In the genomic region with DNA sequence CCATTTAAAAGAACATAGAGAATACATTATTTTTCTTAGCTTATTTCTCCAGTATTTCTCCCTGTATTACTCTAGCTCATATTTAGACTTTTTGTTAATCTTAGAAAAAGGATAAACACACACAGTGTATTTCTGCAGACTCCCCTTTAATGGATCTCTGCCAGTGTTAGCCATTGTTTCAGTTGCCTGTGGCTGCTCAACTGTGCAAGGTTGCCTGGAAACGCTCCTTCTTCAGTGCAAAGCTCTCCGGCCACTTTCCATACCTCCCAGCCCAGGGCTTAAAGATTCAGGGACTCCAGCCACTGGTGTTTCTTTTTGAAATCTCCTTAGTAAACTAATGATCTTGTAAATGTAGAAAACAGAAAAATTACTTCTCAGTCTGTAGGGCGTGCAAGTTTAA, we compare ENCODE assay signal across 12 cellular contexts.
DNase-seq lines count a peak whose midpoint lies in the region; ATAC-seq, FAIRE-seq and TF ChIP-seq lines count a peak whose summit lies in the region.
"Had no signal": no experiment of that assay in that cellular context is flagged by ENCODE, and none has a peak within 500 bp of the region (broad histone marks: within the 10 kb centered on the region; RNA-seq: fewer than 3 reads in every experiment).

No MANE protein-coding gene starts in this region.

- no peaks in the 10 kb centered on the region for H3K9me1 ChIP-seq in endothelial cell of umbilical vein (replicated peaks; ENCODE audit: control insufficient read depth, extremely low read depth, insufficient read depth, low read length)

- H3K4me1 ChIP-seq in endothelial cell of umbilical vein (ENCODE audit: control insufficient read depth, extremely low read depth, insufficient read depth, low read length), result no peaks in the 10 kb centered on the region
- H3K4me1 ChIP-seq: SJSA1 had no signal

- no peak for ATAC-seq in GM21529 (IDR thresholded peaks at IDR 0.05; ENCODE audit: unreplicated experiment)
- no peak for ATAC-seq in HG03439 (IDR thresholded peaks at IDR 0.05; ENCODE audit: unreplicated experiment)
- ATAC-seq: activated T-helper 17 cell treated with anti-CD3 and anti-CD28 coated beads, Interleukin-2, amount 50 U/mL, for 72 hours had no signal

- H2AFZ ChIP-seq in endothelial cell of umbilical vein (ENCODE audit: low read depth, low read length), result no peak overlapping the region

- TF ChIP-seq CTCF in endothelial cell of umbilical vein (IDR thresholded peaks at IDR 0.05; ENCODE audit: extremely low read depth in 1 of 2, insufficient read depth in 1 of 2, low read depth in 1 of 2, low read length in 2 of 2), result no peak

- no TSS peak for BruUV-seq in endothelial cell of umbilical vein (replicated peaks; lab: Mats Ljungman, UMichigan)

- H3K79me2 ChIP-seq in endothelial cell of umbilical vein (ENCODE audit: control insufficient read depth, insufficient read depth, low read length), result no peaks in the 10 kb centered on the region

- H3K36me3 ChIP-seq in endothelial cell of umbilical vein (ENCODE audit: control insufficient read depth in 2 of 2, extremely low read depth in 1 of 2, insufficient read depth in 2 of 2, low read length in 2 of 2), result no peaks in the 10 kb centered on the region
- H3K36me3 ChIP-seq: SJSA1 had no signal

- no peaks in the 10 kb centered on the region for H3K9me3 ChIP-seq in endothelial cell of umbilical vein (replicated peaks; ENCODE audit: control insufficient read depth, insufficient read depth, low read length)
- H3K9me3 ChIP-seq: SJSA1 had no signal

- CTCF ChIA-PET in endothelial cell of umbilical vein (lab: Charles Lee), result no interaction called here

- no peak overlapping the region for H3K9ac ChIP-seq in endothelial cell of umbilical vein (replicated peaks; ENCODE audit: extremely low read depth, insufficient read depth, low read length)

- no peaks in the 10 kb centered on the region for H3K27me3 ChIP-seq in endothelial cell of umbilical vein (ENCODE audit: control insufficient read depth in 2 of 2, insufficient read depth in 2 of 2, low read length in 2 of 2)
- H3K27me3 ChIP-seq: SJSA1 had no signal

- TF ChIP-seq POLR2A in endothelial cell of umbilical vein (IDR thresholded peaks at IDR 0.05; ENCODE audit: low read depth, low read length), result no peak

- dilution Hi-C loops in endothelial cell of umbilical vein (cut with MboI; ENCODE audit: extremely low pct_ligation_motif_present, low sequenced_read_pairs), result no loop called here

- DNase-seq in M059J (ENCODE audit: low read depth) (peak; percentile 58), NCI-H526 (lab: John Stamatoyannopoulos, UW) (peak; percentile 82 to 93), endothelial cell of umbilical vein (ENCODE audit: low read depth, low spot score) (peak; percentile 70), pons (ENCODE audit: low spot score) (peak; percentile 90), NOMO-1 treated with DMSO at 0.1 percent for 48 hours (lab: John Stamatoyannopoulos, UW; ENCODE audit: unreplicated experiment) (no peak), HCEC 1CT (no peak)
- DNase-seq: activated CD4-positive, CD25-positive, alpha-beta regulatory T cell treated with anti-CD3 and anti-CD28 coated beads, Interleukin-2, amount 50 U/mL, for 72 hours had no signal

- no peak overlapping the region for H3K27ac ChIP-seq in endothelial cell of umbilical vein (ENCODE audit: insufficient read depth, low read depth, low read length)
- H3K27ac ChIP-seq: SJSA1 had no signal

- H3K4me2 ChIP-seq in endothelial cell of umbilical vein (ENCODE audit: insufficient read depth, low read length), result no peak overlapping the region

- no peak for FAIRE-seq in endothelial cell of umbilical vein (lab: Jason Lieb, UNC)
- FAIRE-seq: GM12891 had no signal

- POLR2A ChIA-PET in endothelial cell of umbilical vein (lab: Charles Lee), result no interaction called here

- no peaks in the 10 kb centered on the region for H4K20me1 ChIP-seq in endothelial cell of umbilical vein (replicated peaks; ENCODE audit: control insufficient read depth, extremely low read depth, insufficient read depth, low read length)

- intact Hi-C loops in endothelial cell of umbilical vein (cut with micrococcal nuclease), result no loop called here

- H3K4me3 ChIP-seq in endothelial cell of umbilical vein (replicated peaks in 1 of 3; ENCODE audit: insufficient read depth in 1 of 3, low read depth in 1 of 3, low read length in 3 of 3), result no peak overlapping the region
- H3K4me3 ChIP-seq: SJSA1 had no signal

TF ChIP-seq in endothelial cell of umbilical vein, 7 proteins besides CTCF, POLR2A, EP300 and RAD21:
- TF ChIP-seq POLR2AphosphoS5 (IDR thresholded peaks at IDR 0.05; ENCODE audit: insufficient read depth, low read depth, low read length), result no peak
- no peak for TF ChIP-seq MYC (IDR thresholded peaks at IDR 0.05; ENCODE audit: low read depth, low read length)
- no peak for TF ChIP-seq JUN (IDR thresholded peaks at IDR 0.05; ENCODE audit: borderline replicate concordance, insufficient read depth, insufficient read length, low read depth)
- TF ChIP-seq GATA2 (IDR thresholded peaks at IDR 0.05; ENCODE audit: insufficient read depth, insufficient read length, low read depth, low read length), result no peak
- TF ChIP-seq EZH2 (IDR thresholded peaks at IDR 0.05; ENCODE audit: borderline replicate concordance, low read depth, low read length, severe bottlenecking), result no peak
- TF ChIP-seq FOS (IDR thresholded peaks at IDR 0.05; ENCODE audit: borderline replicate concordance, insufficient read depth, low read length), result no peak
- TF ChIP-seq, protein P1, sequence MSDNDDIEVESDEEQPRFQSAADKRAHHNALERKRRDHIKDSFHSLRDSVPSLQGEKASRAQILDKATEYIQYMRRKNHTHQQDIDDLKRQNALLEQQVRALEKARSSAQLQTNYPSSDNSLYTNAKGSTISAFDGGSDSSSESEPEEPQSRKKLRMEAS (IDR thresholded peaks at IDR 0.05; ENCODE audit: insufficient read depth, insufficient read length), result no peak

Comparison
In these comparisons a context has a peak if more than half of its experiments do, and no peak if none do; other contexts are left out.
1. DNase-seq: peak in M059J (single experiment), NCI-H526 (2 of 2), endothelial cell of umbilical vein (single experiment) and pons (single experiment); none in NOMO-1 treated with DMSO at 0.1 percent for 48 hours (single experiment) and HCEC 1CT (single experiment).